ENCODE assay signal across 11 cellular contexts in genomic region chr12:104055686-104056388, GRCh38. TPM values are rescaled to one million over a fixed set of nuclear protein-coding genes. Genes with fewer than 3 reads are reported as not detected.
DNase-seq lines count a peak whose midpoint lies in the region; ATAC-seq and TF ChIP-seq lines count a peak whose summit lies in the region.
"Had no signal": no experiment of that assay in that cellular context is flagged by ENCODE, and none has a peak within 500 bp of the region (broad histone marks: within the 10 kb centered on the region; RNA-seq: fewer than 3 reads in every experiment).

No MANE protein-coding gene starts in this region.

- H3K9me3 ChIP-seq in endocrine pancreas (ENCODE audit: control insufficient read depth, low read length) (no peaks in the 10 kb centered on the region), spleen (peaks cover 0 to 7% (median 0%) of the 10 kb centered on the region in 8 donors), tibial nerve (no peaks in the 10 kb centered on the region)

- no peak overlapping the region for H3K27ac ChIP-seq in spleen
- no peak overlapping the region for H3K27ac ChIP-seq in foreskin keratinocyte
- H3K27ac ChIP-seq in tibial nerve: no peak overlapping the region

- H3K4me3 ChIP-seq in endocrine pancreas (ENCODE audit: control insufficient read depth, insufficient read depth, low read length) (peak overlapping the region; percentile 2), spleen (no peak overlapping the region), tibial nerve (no peak overlapping the region)

- H3K9ac ChIP-seq in endocrine pancreas (ENCODE audit: control insufficient read depth, insufficient read depth, low read length): no peak overlapping the region

- DNase-seq in DMS53 treated with DMSO at 0.1 percent for 48 hours (lab: John Stamatoyannopoulos, UW; ENCODE audit: unreplicated experiment) (peak; percentile 88), NCI-H446 treated with DMSO at 0.1 percent for 48 hours (lab: John Stamatoyannopoulos, UW) (peak; percentile 99), omental fat pad (ENCODE audit: low spot score) (peak; percentile 27), spleen (no peak), foreskin keratinocyte (no peak), tibial nerve (ENCODE audit: low spot score in 2 of 2) (no peak), epidermal melanocyte (ENCODE audit: insufficient read length, low spot score) (no peak)
- DNase-seq: CD4-positive, alpha-beta T cell; islet precursor cell had no signal

- TF ChIP-seq EP300 in tibial nerve (IDR thresholded peaks at IDR 0.05): no peak

- intact Hi-C loops in spleen (cut with DNase I; ENCODE audit: low total_unique reads): loop anchor here (5.0 kb wide), 1 partner anchor 51 kb away; no protein-coding TSS in a partner anchor

- TF ChIP-seq POLR2A in spleen (IDR thresholded peaks at IDR 0.05) (no peak), tibial nerve (IDR thresholded peaks at IDR 0.05) (no peak)

- H3K36me3 ChIP-seq in endocrine pancreas (ENCODE audit: control insufficient read depth, insufficient read depth, low read length): no peaks in the 10 kb centered on the region
- no peaks in the 10 kb centered on the region for H3K36me3 ChIP-seq in spleen
- H3K36me3 ChIP-seq in tibial nerve: no peaks in the 10 kb centered on the region

- WGBS in spleen, 5 donors: 33 to 68% (median 43%) methylated on average over 5 of the region's 5 CpGs
- WGBS in tibial nerve, 2 donors: 30 to 32% methylated on average over 5 of the region's 5 CpGs

- H3K27me3 ChIP-seq in endocrine pancreas (ENCODE audit: control insufficient read depth, insufficient read depth, low read length) (no peaks in the 10 kb centered on the region), spleen (replicated peaks in 1 of 7) (peaks cover 0 to 23% (median 9%) of the 10 kb centered on the region in 7 donors), foreskin keratinocyte (no peaks in the 10 kb centered on the region), tibial nerve (no peaks in the 10 kb centered on the region)

- no peak for TF ChIP-seq CTCF in omental fat pad (IDR thresholded peaks at IDR 0.05)
- no peak for TF ChIP-seq CTCF in spleen (IDR thresholded peaks at IDR 0.05 in 8 of 11, conservative IDR thresholded peaks at IDR 0.05 in 3 of 11)
- TF ChIP-seq CTCF in foreskin keratinocyte (conservative IDR thresholded peaks at IDR 0.05): no peak
- no peak for TF ChIP-seq CTCF in tibial nerve (IDR thresholded peaks at IDR 0.05)

- peak; percentile 86 for ATAC-seq in omental fat pad (ENCODE audit: low FRiP score)
- ATAC-seq in foreskin keratinocyte: no peak
- ATAC-seq: activated CD4-positive, CD25-positive, alpha-beta regulatory T cell treated with anti-CD3 and anti-CD28 coated beads, Interleukin-2, amount 50 U/mL, for 24 hours had no signal

- no peaks in the 10 kb centered on the region for H3K4me1 ChIP-seq in endocrine pancreas (ENCODE audit: control insufficient read depth, insufficient read depth, low read length)
- peaks cover 0 to 4% (median 0%) of the 10 kb centered on the region in 6 donors for H3K4me1 ChIP-seq in spleen
- peaks cover 9% of the 10 kb centered on the region for H3K4me1 ChIP-seq in foreskin keratinocyte
- H3K4me1 ChIP-seq in tibial nerve: peaks cover 0 to 3% (median 0%) of the 10 kb centered on the region in 4 donors

RNA-seq across cellular contexts. Expression of gene GLT8D2, which starts 5.8 kb away (rescaled TPM):
- total RNA-seq in omental fat pad (10 to 100 TPM in 2 of 4 donors, 1 to 10 TPM in 2; 8.1 to 31.6 (median 13.8) TPM), spleen (under 1 TPM in 4 of 7 donors, not detected in 3; 0.20 to 0.79 (median 0.50) TPM), foreskin keratinocyte (3.2 and 4.8 TPM in 2 replicates), tibial nerve (10 to 100 TPM; 19.8 to 32.9 (median 26.4) TPM)
- polyA plus RNA-seq in spleen (1 to 10 TPM in 2 of 3 donors, under 1 TPM in 1; 0.67 to 1.2 (median 1.1) TPM), foreskin keratinocyte (3.4 and 4.0 TPM in 2 replicates)
- total RNA-seq: CD4-positive, alpha-beta T cell had no signal

RNA-seq across cellular contexts. Expression of gene HCFC2, which starts 8.5 kb away (rescaled TPM):
- total RNA-seq in omental fat pad (10 to 100 TPM; 11.2 to 32.5 (median 15.9) TPM), spleen (10 to 100 TPM; 14.1 to 18.6 (median 17.9) TPM), foreskin keratinocyte (7.9 and 9.3 TPM in 2 replicates), tibial nerve (10 to 100 TPM; 20.2 to 33.5 (median 30.6) TPM)
- polyA plus RNA-seq in spleen (1 to 10 TPM; 4.3 to 7.5 (median 5.9) TPM), foreskin keratinocyte (3.0 and 3.1 TPM in 2 replicates)

Comparison
In these comparisons a context has a peak if more than half of its experiments do, and no peak if none do; other contexts are left out.
1. DNase-seq: peak in DMS53 treated with DMSO at 0.1 percent for 48 hours (single experiment), NCI-H446 treated with DMSO at 0.1 percent for 48 hours (single experiment) and omental fat pad (single experiment); none in spleen (single experiment), foreskin keratinocyte (0 of 2), tibial nerve (0 of 2) and epidermal melanocyte (single experiment).